Comparison of ENCODE assay signal across 12 cellular contexts in the genomic region with DNA sequence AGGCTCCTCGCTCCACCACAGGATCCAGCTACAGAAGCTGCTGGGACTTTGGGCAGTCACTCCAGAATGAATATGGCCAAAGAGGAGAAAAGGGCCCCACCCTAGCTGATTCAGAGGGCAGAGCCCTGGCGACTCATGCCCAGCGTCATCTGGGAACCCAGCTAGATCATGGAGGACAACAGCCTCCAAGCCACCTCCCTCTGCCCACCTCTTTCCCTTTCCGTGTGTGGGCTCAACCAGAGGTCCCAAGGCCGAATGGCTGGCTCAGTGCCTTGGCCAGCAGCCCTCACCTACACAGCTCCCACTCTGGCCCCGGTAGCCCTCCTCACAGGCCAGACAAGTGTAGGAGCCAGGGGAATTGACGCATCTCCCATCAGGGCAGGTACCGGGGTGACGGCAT. TPM values are rescaled to one million over a fixed set of nuclear protein-coding genes. Genes with fewer than 3 reads are reported as not detected.
A peak's percentile ranks its signal among the peaks of the same experiment; 100 is the strongest.
DNase-seq lines count a peak whose midpoint lies in the region; ATAC-seq lines count a peak whose summit lies in the region.
"Had no signal": no experiment of that assay in that cellular context is flagged by ENCODE, and none has a peak within 500 bp of the region (broad histone marks: within the 10 kb centered on the region; RNA-seq: fewer than 3 reads in every experiment).

No MANE protein-coding gene starts in this region.

- DNase-seq in LoVo (ENCODE audit: low spot score) (peak; percentile 34), dedifferentiated amniotic fluid mesenchymal stem cell (ENCODE audit: extremely low spot score) (peak; percentile 56), mesenchymal stem cell (peak; percentile 60), DMS153 treated with DMSO at 0.1 percent for 48 hours (lab: John Stamatoyannopoulos, UW; ENCODE audit: unreplicated experiment) (no peak), activated gamma-delta T cell treated with Interleukin-2 at 50 U/mL for 16 hours (no peak), ureter (ENCODE audit: low spot score) (no peak), left colon (no peak)
- DNase-seq: activated CD8-positive, alpha-beta memory T cell treated with anti-CD3 and anti-CD28 coated beads, Interleukin-2, amount 10 ng/mL, durations not matched to agents 7 days and 5 days; NCI-H1092 treated with DMSO at 0.1 percent for 48 hours; NK-92 treated with Interleukin-12 subunit alpha and Interleukin-12 subunit beta, amount 100 ng/mL, for 24 hours had no signal

- H3K4me1 ChIP-seq in ACC112 (ENCODE audit: control insufficient read depth, insufficient read depth, low read length, unreplicated experiment) = peaks cover 29% of the 10 kb centered on the region
- peaks cover 29% of the 10 kb centered on the region for H3K4me1 ChIP-seq in mesenchymal stem cell (ENCODE audit: control insufficient read depth, insufficient read depth, low read depth, low read length)
- H3K4me1 ChIP-seq: uterus had no signal

- H2BK120ac ChIP-seq in mesenchymal stem cell (ENCODE audit: low read depth, low read length) = no peak overlapping the region

- H3K23ac ChIP-seq in mesenchymal stem cell (ENCODE audit: low read length in 2 of 2) = no peak overlapping the region

- H3K4ac ChIP-seq in mesenchymal stem cell (ENCODE audit: low read depth in 1 of 2, low read length in 2 of 2) = no peak overlapping the region

- no peak overlapping the region for H3K4me3 ChIP-seq in ACC112 (ENCODE audit: low read depth, low read length)
- peak overlapping the region in 1 of 2 experiments; percentile 51 for H3K4me3 ChIP-seq in mesenchymal stem cell (ENCODE audit: insufficient read depth in 1 of 2, low read depth in 1 of 2, low read length in 2 of 2)
- H3K4me3 ChIP-seq: uterus had no signal

- no peak overlapping the region for H4K8ac ChIP-seq in mesenchymal stem cell (ENCODE audit: low read length)

- H3K27me3 ChIP-seq in ACC112 (ENCODE audit: insufficient read depth, low read length) (no peaks in the 10 kb centered on the region), mesenchymal stem cell (ENCODE audit: control insufficient read depth in 1 of 2, insufficient read depth in 1 of 2, low read length in 2 of 2) (no peaks in the 10 kb centered on the region)
- H3K27me3 ChIP-seq: uterus had no signal

- peaks cover 36% of the 10 kb centered on the region for H3K79me1 ChIP-seq in mesenchymal stem cell (replicated peaks; ENCODE audit: low read length, poor library complexity, severe bottlenecking)

- H4K91ac ChIP-seq in mesenchymal stem cell (ENCODE audit: low read length) = no peak overlapping the region

- no peak for ATAC-seq in left colon
- ATAC-seq: activated CD8-positive, alpha-beta memory T cell treated with anti-CD3 and anti-CD28 coated beads, Interleukin-2, amount 10 ng/mL, durations not matched to agents 7 days and 5 days had no signal

- 80% methylated on average over 9 of the region's 9 CpGs for WGBS in mesenchymal stem cell

- intact Hi-C loops in left colon (cut with DNase I, micrococcal nuclease) = no loop called here

- H3K9me3 ChIP-seq in mesenchymal stem cell (ENCODE audit: control insufficient read depth, low read length) = no peaks in the 10 kb centered on the region
- H3K9me3 ChIP-seq: uterus had no signal

- no peak overlapping the region for H3K18ac ChIP-seq in mesenchymal stem cell (ENCODE audit: low read depth in 1 of 2, low read length in 2 of 2)

- no peaks in the 10 kb centered on the region for H3K79me2 ChIP-seq in ACC112 (ENCODE audit: control insufficient read depth, insufficient read depth, low read length, unreplicated experiment)

- H2BK5ac ChIP-seq in mesenchymal stem cell (ENCODE audit: low read depth, low read length, poor library complexity, severe bottlenecking) = no peak overlapping the region

- no peak overlapping the region for H2BK12ac ChIP-seq in mesenchymal stem cell (ENCODE audit: low read length in 2 of 2)

- H2AFZ ChIP-seq in ACC112 (ENCODE audit: low read length, unreplicated experiment) (peak overlapping the region; percentile 41), mesenchymal stem cell (ENCODE audit: low read depth, low read length) (no peak overlapping the region)

- H3K9ac ChIP-seq in mesenchymal stem cell (ENCODE audit: low read length) = peak overlapping the region; percentile 53

- H3K36me3 ChIP-seq in ACC112 (ENCODE audit: insufficient read depth, low read length) (peaks cover 13% of the 10 kb centered on the region; the same call in 1 of the 2 replicates), mesenchymal stem cell (ENCODE audit: control insufficient read depth in 1 of 2, insufficient read depth in 2 of 2, low read depth in 1 of 2, low read length in 2 of 2) (peaks cover 60 to 82% of the 10 kb centered on the region in 2 experiments)
- H3K36me3 ChIP-seq: uterus had no signal

- H3K27ac ChIP-seq in ACC112 (ENCODE audit: low read depth, low read length) (peak overlapping the region; percentile 66), mesenchymal stem cell (ENCODE audit: low read length, poor library complexity, severe bottlenecking) (no peak overlapping the region)
- H3K27ac ChIP-seq: uterus had no signal

- H2AK5ac ChIP-seq in mesenchymal stem cell (ENCODE audit: low read length, severe bottlenecking) = no peak overlapping the region

- H2BK15ac ChIP-seq in mesenchymal stem cell (ENCODE audit: low read depth, poor library complexity, severe bottlenecking) = no peak overlapping the region

- H3K14ac ChIP-seq in mesenchymal stem cell (ENCODE audit: low read length in 2 of 2) = peak overlapping the region in 1 of 2 experiments; percentile 44

- H3K4me2 ChIP-seq in mesenchymal stem cell (ENCODE audit: low read length, poor library complexity, severe bottlenecking) = no peak overlapping the region

RNA-seq across cellular contexts. Expression of a gene that starts 17.4 kb away (rescaled TPM):
- 37.5 TPM for polyA plus RNA-seq in mesenchymal stem cell (2013, experiment 1 of 2)
- polyA plus RNA-seq in mesenchymal stem cell (2013, experiment 2 of 2) = 35.9 TPM
- total RNA-seq in ureter = 25.6 TPM
- total RNA-seq in left colon = 10 to 100 TPM; 30.6 to 35.2 TPM

RNA-seq across cellular contexts. Expression of a gene that starts 17.9 kb away (rescaled TPM):
- 939 TPM for polyA plus RNA-seq in mesenchymal stem cell (2013, experiment 1 of 2)
- 965 TPM for polyA plus RNA-seq in mesenchymal stem cell (2013, experiment 2 of 2)
- total RNA-seq in ureter (175 TPM), left colon (100 to 1,000 TPM; 144 to 235 TPM)

Comparison
In these comparisons a context has a peak if more than half of its experiments do, and no peak if none do; other contexts are left out.
1. DNase-seq: peak in LoVo (single experiment), dedifferentiated amniotic fluid mesenchymal stem cell (single experiment) and mesenchymal stem cell (single experiment); none in DMS153 treated with DMSO at 0.1 percent for 48 hours (single experiment), activated gamma-delta T cell treated with Interleukin-2 at 50 U/mL for 16 hours (single experiment), ureter (single experiment) and left colon (0 of 2).